1 cellular context compared by ENCODE assay signal in the genomic region with DNA sequence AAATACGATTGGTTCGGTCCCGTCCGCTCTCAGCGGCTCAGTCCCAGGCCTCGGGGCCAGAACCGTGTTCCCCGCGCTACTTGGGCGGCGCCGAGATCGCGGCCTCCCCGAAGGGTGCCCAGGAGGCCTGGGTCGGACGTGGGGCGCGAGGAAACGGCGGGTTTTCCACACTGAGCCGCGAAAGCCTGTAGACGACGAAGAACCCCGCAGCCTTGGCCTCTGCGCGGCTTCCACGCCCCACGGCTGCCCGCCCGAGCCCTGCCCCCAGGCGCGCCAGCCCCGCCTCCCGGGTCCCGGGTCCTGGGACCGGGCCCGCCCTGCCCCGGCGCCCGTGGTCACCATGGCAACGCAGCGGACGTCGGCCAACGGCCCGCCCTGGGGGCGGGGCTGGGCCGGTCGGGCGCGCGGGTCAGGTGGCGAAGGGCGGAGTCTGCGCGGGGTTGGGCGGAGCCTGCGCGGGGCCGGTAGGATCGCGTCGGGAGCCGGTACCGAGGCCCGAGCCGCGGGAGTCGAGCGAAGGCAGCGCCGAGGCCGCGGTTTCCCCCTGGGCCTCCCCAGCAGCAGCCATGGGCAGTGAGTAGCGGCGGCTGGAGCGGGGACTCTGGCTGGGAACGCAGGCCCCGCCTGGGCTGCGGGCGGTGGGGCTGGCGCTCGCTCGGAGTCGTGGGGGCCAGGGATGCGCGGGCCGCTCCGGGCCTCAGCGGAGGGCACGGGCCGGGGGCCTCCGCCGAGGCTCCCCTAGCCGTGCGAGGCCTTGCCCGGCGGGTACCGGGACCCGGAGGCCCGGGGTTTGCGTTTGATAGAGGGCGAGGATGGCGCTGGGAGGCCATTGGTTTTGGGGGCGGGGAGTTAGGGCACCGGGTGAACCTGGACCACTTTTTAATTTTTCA.
TF ChIP-seq lines count a peak whose summit lies in the region.

A gene (plus strand): TSS at position 456 of the 890 bp plus-strand sequence. CDS start 111 bp downstream, at position 567.

TF ChIP-seq in HepG2, 621 proteins besides CTCF, POLR2A, EP300 and RAD21 (continued from another document and continues in another):
- TF ChIP-seq, protein P1, sequence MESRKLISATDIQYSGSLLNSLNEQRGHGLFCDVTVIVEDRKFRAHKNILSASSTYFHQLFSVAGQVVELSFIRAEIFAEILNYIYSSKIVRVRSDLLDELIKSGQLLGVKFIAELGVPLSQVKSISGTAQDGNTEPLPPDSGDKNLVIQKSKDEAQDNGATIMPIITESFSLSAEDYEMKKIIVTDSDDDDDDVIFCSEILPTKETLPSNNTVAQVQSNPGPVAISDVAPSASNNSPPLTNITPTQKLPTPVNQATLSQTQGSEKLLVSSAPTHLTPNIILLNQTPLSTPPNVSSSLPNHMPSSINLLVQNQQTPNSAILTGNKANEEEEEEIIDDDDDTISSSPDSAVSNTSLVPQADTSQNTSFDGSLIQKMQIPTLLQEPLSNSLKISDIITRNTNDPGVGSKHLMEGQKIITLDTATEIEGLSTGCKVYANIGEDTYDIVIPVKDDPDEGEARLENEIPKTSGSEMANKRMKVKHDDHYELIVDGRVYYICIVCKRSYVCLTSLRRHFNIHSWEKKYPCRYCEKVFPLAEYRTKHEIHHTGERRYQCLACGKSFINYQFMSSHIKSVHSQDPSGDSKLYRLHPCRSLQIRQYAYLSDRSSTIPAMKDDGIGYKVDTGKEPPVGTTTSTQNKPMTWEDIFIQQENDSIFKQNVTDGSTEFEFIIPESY (CRISPR knock-in tag; IDR thresholded peaks at IDR 0.05) = no peak
- TF ChIP-seq ZNF124 (CRISPR knock-in tag; IDR thresholded peaks at IDR 0.05) (no peak), ZNF792 (CRISPR knock-in tag; IDR thresholded peaks at IDR 0.05) (no peak), ARNTL (CRISPR knock-in tag; IDR thresholded peaks at IDR 0.05) (peak; percentile 13; the same call in 1 of the 2 replicates), HNRNPUL1 (IDR thresholded peaks at IDR 0.05; ENCODE audit: low read depth, low read length) (no peak), RORA (CRISPR knock-in tag; IDR thresholded peaks at IDR 0.05) (no peak), ZNF460 (CRISPR knock-in tag; IDR thresholded peaks at IDR 0.05; ENCODE audit: borderline replicate concordance) (no peak; the same call in 1 of the 2 replicates), TOPORS (CRISPR knock-in tag; IDR thresholded peaks at IDR 0.05) (peak; percentile 89), ZBTB20 (CRISPR knock-in tag; IDR thresholded peaks at IDR 0.05; ENCODE audit: borderline replicate concordance, low read depth) (0 out of 2 replicates have a peak, but pooled peaks have one; percentile 24), DNMT3B (CRISPR knock-in tag; conservative IDR thresholded peaks at IDR 0.05) (no peak), ZBTB1 (CRISPR knock-in tag; IDR thresholded peaks at IDR 0.05; ENCODE audit: borderline replicate concordance) (no peak), ZNF30 (CRISPR knock-in tag; IDR thresholded peaks at IDR 0.05) (no peak), PRMT3 (CRISPR knock-in tag; IDR thresholded peaks at IDR 0.05; ENCODE audit: borderline replicate concordance, low read depth) (no peak), ZMYM4 (CRISPR knock-in tag; IDR thresholded peaks at IDR 0.05) (peak; percentile 55; the same call in 1 of the 2 replicates), MATR3 (CRISPR knock-in tag; IDR thresholded peaks at IDR 0.05) (no peak), REPIN1 (CRISPR knock-in tag; IDR thresholded peaks at IDR 0.05; ENCODE audit: borderline replicate concordance, low read depth) (peak; percentile 63; the same call in 1 of the 2 replicates), SOX5 (CRISPR knock-in tag; IDR thresholded peaks at IDR 0.05; ENCODE audit: borderline replicate concordance) (no peak), MAFK (conservative IDR thresholded peaks at IDR 0.05 in 1 of 2, IDR thresholded peaks at IDR 0.05 in 1 of 2; ENCODE audit: low read length in 2 of 2) (no peak), TOE1 (CRISPR knock-in tag; IDR thresholded peaks at IDR 0.05) (no peak), GATA4 (IDR thresholded peaks at IDR 0.05; ENCODE audit: borderline replicate concordance, low read depth) (no peak; the same call in 1 of the 2 replicates), ZC3H13 (CRISPR knock-in tag; IDR thresholded peaks at IDR 0.05) (no peak), STAT5B (CRISPR knock-in tag; IDR thresholded peaks at IDR 0.05) (no peak), ZNF138 (CRISPR knock-in tag; IDR thresholded peaks at IDR 0.05; ENCODE audit: low read depth) (no peak), BHLHE40 (IDR thresholded peaks at IDR 0.05; ENCODE audit: low read length) (0 out of 2 replicates have a peak, but pooled peaks have one; percentile 8), RAD51 (IDR thresholded peaks at IDR 0.05; ENCODE audit: borderline replicate concordance) (no peak), NFE2L2 (IDR thresholded peaks at IDR 0.05; ENCODE audit: low read length) (no peak), ZFP90 (CRISPR knock-in tag; IDR thresholded peaks at IDR 0.05; ENCODE audit: borderline replicate concordance) (no peak; the same call in 1 of the 2 replicates), HNF4G (IDR thresholded peaks at IDR 0.05; ENCODE audit: borderline replicate concordance, low read depth, low read length) (no peak), HNF4G (CRISPR knock-in tag; IDR thresholded peaks at IDR 0.05; ENCODE audit: borderline replicate concordance, low read depth) (no peak), ZNF839 (CRISPR knock-in tag; IDR thresholded peaks at IDR 0.05; ENCODE audit: borderline replicate concordance) (no peak), ZNF562 (CRISPR knock-in tag; IDR thresholded peaks at IDR 0.05; ENCODE audit: borderline replicate concordance) (no peak), SUZ12 (IDR thresholded peaks at IDR 0.05; ENCODE audit: low read depth, low read length) (no peak), TEAD2 (CRISPR knock-in tag; IDR thresholded peaks at IDR 0.05) (no peak), IKZF4 (CRISPR knock-in tag; IDR thresholded peaks at IDR 0.05; ENCODE audit: borderline replicate concordance, low read depth, not compliant biosample characterization) (peak; percentile 21), RFX3 (CRISPR knock-in tag; IDR thresholded peaks at IDR 0.05) (peak; percentile 66), SP1 (IDR thresholded peaks at IDR 0.05) (no peak), SP1 (CRISPR knock-in tag; IDR thresholded peaks at IDR 0.05) (peak; percentile 65), ZNF207 (IDR thresholded peaks at IDR 0.05; ENCODE audit: borderline replicate concordance) (no peak), NR2C2 (CRISPR knock-in tag; IDR thresholded peaks at IDR 0.05; ENCODE audit: borderline replicate concordance) (peak; percentile 41; the same call in 1 of the 2 replicates)
- TF ChIP-seq, protein P2, sequence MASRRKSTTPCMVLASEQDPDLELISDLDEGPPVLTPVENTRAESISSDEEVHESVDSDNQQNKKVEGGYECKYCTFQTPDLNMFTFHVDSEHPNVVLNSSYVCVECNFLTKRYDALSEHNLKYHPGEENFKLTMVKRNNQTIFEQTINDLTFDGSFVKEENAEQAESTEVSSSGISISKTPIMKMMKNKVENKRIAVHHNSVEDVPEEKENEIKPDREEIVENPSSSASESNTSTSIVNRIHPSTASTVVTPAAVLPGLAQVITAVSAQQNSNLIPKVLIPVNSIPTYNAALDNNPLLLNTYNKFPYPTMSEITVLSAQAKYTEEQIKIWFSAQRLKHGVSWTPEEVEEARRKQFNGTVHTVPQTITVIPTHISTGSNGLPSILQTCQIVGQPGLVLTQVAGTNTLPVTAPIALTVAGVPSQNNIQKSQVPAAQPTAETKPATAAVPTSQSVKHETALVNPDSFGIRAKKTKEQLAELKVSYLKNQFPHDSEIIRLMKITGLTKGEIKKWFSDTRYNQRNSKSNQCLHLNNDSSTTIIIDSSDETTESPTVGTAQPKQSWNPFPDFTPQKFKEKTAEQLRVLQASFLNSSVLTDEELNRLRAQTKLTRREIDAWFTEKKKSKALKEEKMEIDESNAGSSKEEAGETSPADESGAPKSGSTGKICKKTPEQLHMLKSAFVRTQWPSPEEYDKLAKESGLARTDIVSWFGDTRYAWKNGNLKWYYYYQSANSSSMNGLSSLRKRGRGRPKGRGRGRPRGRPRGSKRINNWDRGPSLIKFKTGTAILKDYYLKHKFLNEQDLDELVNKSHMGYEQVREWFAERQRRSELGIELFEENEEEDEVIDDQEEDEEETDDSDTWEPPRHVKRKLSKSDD (CRISPR knock-in tag; IDR thresholded peaks at IDR 0.05; ENCODE audit: low read depth) = no peak
- TF ChIP-seq, protein P3, sequence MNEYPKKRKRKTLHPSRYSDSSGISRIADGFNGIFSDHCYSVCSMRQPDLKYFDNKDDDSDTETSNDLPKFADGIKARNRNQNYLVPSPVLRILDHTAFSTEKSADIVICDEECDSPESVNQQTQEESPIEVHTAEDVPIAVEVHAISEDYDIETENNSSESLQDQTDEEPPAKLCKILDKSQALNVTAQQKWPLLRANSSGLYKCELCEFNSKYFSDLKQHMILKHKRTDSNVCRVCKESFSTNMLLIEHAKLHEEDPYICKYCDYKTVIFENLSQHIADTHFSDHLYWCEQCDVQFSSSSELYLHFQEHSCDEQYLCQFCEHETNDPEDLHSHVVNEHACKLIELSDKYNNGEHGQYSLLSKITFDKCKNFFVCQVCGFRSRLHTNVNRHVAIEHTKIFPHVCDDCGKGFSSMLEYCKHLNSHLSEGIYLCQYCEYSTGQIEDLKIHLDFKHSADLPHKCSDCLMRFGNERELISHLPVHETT (CRISPR knock-in tag; conservative IDR thresholded peaks at IDR 0.05) = peak; percentile 13; the same call in 1 of the 2 replicates
- TF ChIP-seq, protein P4, sequence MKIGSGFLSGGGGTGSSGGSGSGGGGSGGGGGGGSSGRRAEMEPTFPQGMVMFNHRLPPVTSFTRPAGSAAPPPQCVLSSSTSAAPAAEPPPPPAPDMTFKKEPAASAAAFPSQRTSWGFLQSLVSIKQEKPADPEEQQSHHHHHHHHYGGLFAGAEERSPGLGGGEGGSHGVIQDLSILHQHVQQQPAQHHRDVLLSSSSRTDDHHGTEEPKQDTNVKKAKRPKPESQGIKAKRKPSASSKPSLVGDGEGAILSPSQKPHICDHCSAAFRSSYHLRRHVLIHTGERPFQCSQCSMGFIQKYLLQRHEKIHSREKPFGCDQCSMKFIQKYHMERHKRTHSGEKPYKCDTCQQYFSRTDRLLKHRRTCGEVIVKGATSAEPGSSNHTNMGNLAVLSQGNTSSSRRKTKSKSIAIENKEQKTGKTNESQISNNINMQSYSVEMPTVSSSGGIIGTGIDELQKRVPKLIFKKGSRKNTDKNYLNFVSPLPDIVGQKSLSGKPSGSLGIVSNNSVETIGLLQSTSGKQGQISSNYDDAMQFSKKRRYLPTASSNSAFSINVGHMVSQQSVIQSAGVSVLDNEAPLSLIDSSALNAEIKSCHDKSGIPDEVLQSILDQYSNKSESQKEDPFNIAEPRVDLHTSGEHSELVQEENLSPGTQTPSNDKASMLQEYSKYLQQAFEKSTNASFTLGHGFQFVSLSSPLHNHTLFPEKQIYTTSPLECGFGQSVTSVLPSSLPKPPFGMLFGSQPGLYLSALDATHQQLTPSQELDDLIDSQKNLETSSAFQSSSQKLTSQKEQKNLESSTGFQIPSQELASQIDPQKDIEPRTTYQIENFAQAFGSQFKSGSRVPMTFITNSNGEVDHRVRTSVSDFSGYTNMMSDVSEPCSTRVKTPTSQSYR (CRISPR knock-in tag; IDR thresholded peaks at IDR 0.05; ENCODE audit: borderline replicate concordance) = 0 out of 2 replicates have a peak, but pooled peaks have one; percentile 15
- TF ChIP-seq, protein P5, sequence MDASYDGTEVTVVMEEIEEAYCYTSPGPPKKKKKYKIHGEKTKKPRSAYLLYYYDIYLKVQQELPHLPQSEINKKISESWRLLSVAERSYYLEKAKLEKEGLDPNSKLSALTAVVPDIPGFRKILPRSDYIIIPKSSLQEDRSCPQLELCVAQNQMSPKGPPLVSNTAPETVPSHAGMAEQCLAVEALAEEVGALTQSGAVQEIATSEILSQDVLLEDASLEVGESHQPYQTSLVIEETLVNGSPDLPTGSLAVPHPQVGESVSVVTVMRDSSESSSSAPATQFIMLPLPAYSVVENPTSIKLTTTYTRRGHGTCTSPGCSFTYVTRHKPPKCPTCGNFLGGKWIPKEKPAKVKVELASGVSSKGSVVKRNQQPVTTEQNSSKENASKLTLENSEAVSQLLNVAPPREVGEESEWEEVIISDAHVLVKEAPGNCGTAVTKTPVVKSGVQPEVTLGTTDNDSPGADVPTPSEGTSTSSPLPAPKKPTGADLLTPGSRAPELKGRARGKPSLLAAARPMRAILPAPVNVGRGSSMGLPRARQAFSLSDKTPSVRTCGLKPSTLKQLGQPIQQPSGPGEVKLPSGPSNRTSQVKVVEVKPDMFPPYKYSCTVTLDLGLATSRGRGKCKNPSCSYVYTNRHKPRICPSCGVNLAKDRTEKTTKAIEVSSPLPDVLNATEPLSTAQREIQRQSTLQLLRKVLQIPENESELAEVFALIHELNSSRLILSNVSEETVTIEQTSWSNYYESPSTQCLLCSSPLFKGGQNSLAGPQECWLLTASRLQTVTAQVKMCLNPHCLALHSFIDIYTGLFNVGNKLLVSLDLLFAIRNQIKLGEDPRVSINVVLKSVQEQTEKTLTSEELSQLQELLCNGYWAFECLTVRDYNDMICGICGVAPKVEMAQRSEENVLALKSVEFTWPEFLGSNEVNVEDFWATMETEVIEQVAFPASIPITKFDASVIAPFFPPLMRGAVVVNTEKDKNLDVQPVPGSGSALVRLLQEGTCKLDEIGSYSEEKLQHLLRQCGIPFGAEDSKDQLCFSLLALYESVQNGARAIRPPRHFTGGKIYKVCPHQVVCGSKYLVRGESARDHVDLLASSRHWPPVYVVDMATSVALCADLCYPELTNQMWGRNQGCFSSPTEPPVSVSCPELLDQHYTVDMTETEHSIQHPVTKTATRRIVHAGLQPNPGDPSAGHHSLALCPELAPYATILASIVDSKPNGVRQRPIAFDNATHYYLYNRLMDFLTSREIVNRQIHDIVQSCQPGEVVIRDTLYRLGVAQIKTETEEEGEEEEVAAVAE (CRISPR knock-in tag; IDR thresholded peaks at IDR 0.05; ENCODE audit: borderline replicate concordance) = no peak
- TF ChIP-seq, protein P6, sequence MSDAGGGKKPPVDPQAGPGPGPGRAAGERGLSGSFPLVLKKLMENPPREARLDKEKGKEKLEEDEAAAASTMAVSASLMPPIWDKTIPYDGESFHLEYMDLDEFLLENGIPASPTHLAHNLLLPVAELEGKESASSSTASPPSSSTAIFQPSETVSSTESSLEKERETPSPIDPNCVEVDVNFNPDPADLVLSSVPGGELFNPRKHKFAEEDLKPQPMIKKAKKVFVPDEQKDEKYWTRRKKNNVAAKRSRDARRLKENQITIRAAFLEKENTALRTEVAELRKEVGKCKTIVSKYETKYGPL (CRISPR knock-in tag; IDR thresholded peaks at IDR 0.05) = no peak
- TF ChIP-seq, protein P7, sequence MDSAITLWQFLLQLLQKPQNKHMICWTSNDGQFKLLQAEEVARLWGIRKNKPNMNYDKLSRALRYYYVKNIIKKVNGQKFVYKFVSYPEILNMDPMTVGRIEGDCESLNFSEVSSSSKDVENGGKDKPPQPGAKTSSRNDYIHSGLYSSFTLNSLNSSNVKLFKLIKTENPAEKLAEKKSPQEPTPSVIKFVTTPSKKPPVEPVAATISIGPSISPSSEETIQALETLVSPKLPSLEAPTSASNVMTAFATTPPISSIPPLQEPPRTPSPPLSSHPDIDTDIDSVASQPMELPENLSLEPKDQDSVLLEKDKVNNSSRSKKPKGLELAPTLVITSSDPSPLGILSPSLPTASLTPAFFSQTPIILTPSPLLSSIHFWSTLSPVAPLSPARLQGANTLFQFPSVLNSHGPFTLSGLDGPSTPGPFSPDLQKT (CRISPR knock-in tag; IDR thresholded peaks at IDR 0.05; ENCODE audit: borderline replicate concordance) = no peak
- TF ChIP-seq, protein P8, sequence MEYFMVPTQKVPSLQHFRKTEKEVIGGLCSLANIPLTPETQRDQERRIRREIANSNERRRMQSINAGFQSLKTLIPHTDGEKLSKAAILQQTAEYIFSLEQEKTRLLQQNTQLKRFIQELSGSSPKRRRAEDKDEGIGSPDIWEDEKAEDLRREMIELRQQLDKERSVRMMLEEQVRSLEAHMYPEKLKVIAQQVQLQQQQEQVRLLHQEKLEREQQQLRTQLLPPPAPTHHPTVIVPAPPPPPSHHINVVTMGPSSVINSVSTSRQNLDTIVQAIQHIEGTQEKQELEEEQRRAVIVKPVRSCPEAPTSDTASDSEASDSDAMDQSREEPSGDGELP (IDR thresholded peaks at IDR 0.05; ENCODE audit: borderline replicate concordance, low read depth) = no peak
